In the genomic region with DNA sequence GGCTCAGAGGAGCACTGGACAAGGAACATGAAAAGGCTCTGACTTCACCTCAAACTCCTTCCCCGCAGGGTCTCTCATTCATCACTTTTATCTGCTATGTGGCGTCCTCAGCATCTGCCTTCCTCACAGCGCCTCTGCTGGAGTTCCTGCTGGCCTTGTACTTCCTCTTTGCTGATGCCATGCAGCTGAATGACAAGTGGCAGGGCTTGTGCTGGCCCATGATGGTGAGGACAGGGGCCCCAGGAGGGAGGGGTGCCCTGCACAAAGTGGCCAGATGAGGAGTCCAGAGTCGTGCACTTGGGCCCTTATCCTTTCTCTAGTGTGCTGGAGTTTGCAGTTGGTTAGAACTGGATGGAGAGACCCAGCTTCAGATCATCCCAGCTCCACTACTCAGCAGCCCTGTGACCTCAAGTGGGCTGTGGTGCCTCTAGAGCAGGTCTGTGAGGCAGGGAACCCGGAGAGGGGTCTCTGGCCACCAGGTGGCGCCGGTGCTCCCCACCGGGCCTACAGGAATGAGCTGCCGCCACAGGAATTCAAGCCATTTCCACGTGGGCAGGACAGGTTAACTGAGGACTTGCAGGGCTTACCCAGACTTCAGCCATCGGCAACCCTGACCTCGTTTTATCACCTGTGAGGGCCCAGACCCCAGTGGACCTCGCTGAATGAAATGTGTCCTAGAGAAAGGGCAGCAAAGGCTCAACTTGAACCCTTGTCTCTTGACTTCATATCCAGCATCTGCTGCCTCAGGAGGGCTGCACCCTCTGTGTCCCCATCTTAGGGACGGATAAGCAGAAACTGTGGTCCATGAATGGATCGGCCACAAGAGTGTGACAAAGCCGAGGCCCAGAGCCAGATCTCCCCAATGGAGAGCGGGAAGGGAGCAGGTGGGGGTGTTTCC, we compare ENCODE assay signal across 1 cellular context.
TF ChIP-seq lines count a peak whose summit lies in the region.

No MANE protein-coding gene starts in this region.

TF ChIP-seq in HepG2, 621 proteins besides CTCF, POLR2A, EP300 and RAD21 (continued from another document and continues in another):
- no peak for TF ChIP-seq ZNF18 (CRISPR knock-in tag; IDR thresholded peaks at IDR 0.05; ENCODE audit: insufficient replicate concordance)
- TF ChIP-seq ZNF567 (CRISPR knock-in tag; IDR thresholded peaks at IDR 0.05; ENCODE audit: borderline replicate concordance): 0 out of 2 replicates have a peak, but pooled peaks have one; percentile 86
- no peak for TF ChIP-seq HNF4G (IDR thresholded peaks at IDR 0.05; ENCODE audit: borderline replicate concordance, low read depth, low read length)
- TF ChIP-seq HNF4G (CRISPR knock-in tag; IDR thresholded peaks at IDR 0.05; ENCODE audit: borderline replicate concordance, low read depth): no peak
- 0 out of 2 replicates have a peak, but pooled peaks have one; percentile 58 for TF ChIP-seq ZNF367 (CRISPR knock-in tag; IDR thresholded peaks at IDR 0.05; ENCODE audit: borderline replicate concordance)
- TF ChIP-seq MAFK (conservative IDR thresholded peaks at IDR 0.05 in 1 of 2, IDR thresholded peaks at IDR 0.05 in 1 of 2; ENCODE audit: low read length in 2 of 2): no peak
- no peak; a peak in 1 of 4 replicates for TF ChIP-seq NR2F1 (CRISPR knock-in tag; IDR thresholded peaks at IDR 0.05)
- TF ChIP-seq ZNF747 (CRISPR knock-in tag; IDR thresholded peaks at IDR 0.05; ENCODE audit: borderline replicate concordance): peak; percentile 58; the same call in 1 of the 2 replicates
- peak; percentile 52; the same call in 1 of the 2 replicates for TF ChIP-seq ZBTB33 (CRISPR knock-in tag; IDR thresholded peaks at IDR 0.05)
- peak; percentile 88 for TF ChIP-seq SKI (IDR thresholded peaks at IDR 0.05; ENCODE audit: partially characterized antibody)
- TF ChIP-seq REL (CRISPR knock-in tag; conservative IDR thresholded peaks at IDR 0.05): no peak
- TF ChIP-seq ZNF333 (CRISPR knock-in tag; IDR thresholded peaks at IDR 0.05; ENCODE audit: borderline replicate concordance): 0 out of 2 replicates have a peak, but pooled peaks have one; percentile 79
- peak; percentile 69; the same call in 1 of the 2 replicates for TF ChIP-seq ZNF160 (CRISPR knock-in tag; IDR thresholded peaks at IDR 0.05)
- TF ChIP-seq ZEB1 (IDR thresholded peaks at IDR 0.05; ENCODE audit: insufficient replicate concordance, low read depth): peak; percentile 62
- TF ChIP-seq KAT8 (CRISPR knock-in tag; IDR thresholded peaks at IDR 0.05): peak; percentile 72
- peak; percentile 87; the same call in 1 of the 2 replicates for TF ChIP-seq ATF6 (CRISPR knock-in tag; conservative IDR thresholded peaks at IDR 0.05)
- peak; percentile 72 for TF ChIP-seq ZNF263 (CRISPR knock-in tag; IDR thresholded peaks at IDR 0.05)
- TF ChIP-seq ATAD3A (CRISPR knock-in tag; IDR thresholded peaks at IDR 0.05): no peak
- TF ChIP-seq ZNF678 (CRISPR knock-in tag; IDR thresholded peaks at IDR 0.05): no peak; the same call in 1 of the 2 replicates
- peak; percentile 72 for TF ChIP-seq ZSCAN31 (CRISPR knock-in tag; IDR thresholded peaks at IDR 0.05; ENCODE audit: low read depth)
- no peak for TF ChIP-seq ZNF773 (CRISPR knock-in tag; IDR thresholded peaks at IDR 0.05; ENCODE audit: borderline replicate concordance)
- TF ChIP-seq THAP8 (CRISPR knock-in tag; IDR thresholded peaks at IDR 0.05; ENCODE audit: borderline replicate concordance): no peak
- peak; percentile 89 for TF ChIP-seq ZNF264 (CRISPR knock-in tag; IDR thresholded peaks at IDR 0.05)
- TF ChIP-seq ZZZ3 (CRISPR knock-in tag; IDR thresholded peaks at IDR 0.05; ENCODE audit: borderline replicate concordance): peak; percentile 62; the same call in 1 of the 2 replicates
- peak; percentile 50; the same call in 1 of the 2 replicates for TF ChIP-seq SMAD1 (CRISPR knock-in tag; IDR thresholded peaks at IDR 0.05; ENCODE audit: borderline replicate concordance, low read depth)
- no peak for TF ChIP-seq ZFP1 (CRISPR knock-in tag; IDR thresholded peaks at IDR 0.05)
- peak; percentile 61 for TF ChIP-seq ATF7-NPFF (CRISPR knock-in tag; IDR thresholded peaks at IDR 0.05; ENCODE audit: low read depth)
- TF ChIP-seq MTF1 (CRISPR knock-in tag; IDR thresholded peaks at IDR 0.05): no peak
- no peak for TF ChIP-seq EZH2 (conservative IDR thresholded peaks at IDR 0.05; ENCODE audit: low read depth, low read length)
- no peak for TF ChIP-seq MAFG (CRISPR knock-in tag; IDR thresholded peaks at IDR 0.05)
- TF ChIP-seq, protein P1, sequence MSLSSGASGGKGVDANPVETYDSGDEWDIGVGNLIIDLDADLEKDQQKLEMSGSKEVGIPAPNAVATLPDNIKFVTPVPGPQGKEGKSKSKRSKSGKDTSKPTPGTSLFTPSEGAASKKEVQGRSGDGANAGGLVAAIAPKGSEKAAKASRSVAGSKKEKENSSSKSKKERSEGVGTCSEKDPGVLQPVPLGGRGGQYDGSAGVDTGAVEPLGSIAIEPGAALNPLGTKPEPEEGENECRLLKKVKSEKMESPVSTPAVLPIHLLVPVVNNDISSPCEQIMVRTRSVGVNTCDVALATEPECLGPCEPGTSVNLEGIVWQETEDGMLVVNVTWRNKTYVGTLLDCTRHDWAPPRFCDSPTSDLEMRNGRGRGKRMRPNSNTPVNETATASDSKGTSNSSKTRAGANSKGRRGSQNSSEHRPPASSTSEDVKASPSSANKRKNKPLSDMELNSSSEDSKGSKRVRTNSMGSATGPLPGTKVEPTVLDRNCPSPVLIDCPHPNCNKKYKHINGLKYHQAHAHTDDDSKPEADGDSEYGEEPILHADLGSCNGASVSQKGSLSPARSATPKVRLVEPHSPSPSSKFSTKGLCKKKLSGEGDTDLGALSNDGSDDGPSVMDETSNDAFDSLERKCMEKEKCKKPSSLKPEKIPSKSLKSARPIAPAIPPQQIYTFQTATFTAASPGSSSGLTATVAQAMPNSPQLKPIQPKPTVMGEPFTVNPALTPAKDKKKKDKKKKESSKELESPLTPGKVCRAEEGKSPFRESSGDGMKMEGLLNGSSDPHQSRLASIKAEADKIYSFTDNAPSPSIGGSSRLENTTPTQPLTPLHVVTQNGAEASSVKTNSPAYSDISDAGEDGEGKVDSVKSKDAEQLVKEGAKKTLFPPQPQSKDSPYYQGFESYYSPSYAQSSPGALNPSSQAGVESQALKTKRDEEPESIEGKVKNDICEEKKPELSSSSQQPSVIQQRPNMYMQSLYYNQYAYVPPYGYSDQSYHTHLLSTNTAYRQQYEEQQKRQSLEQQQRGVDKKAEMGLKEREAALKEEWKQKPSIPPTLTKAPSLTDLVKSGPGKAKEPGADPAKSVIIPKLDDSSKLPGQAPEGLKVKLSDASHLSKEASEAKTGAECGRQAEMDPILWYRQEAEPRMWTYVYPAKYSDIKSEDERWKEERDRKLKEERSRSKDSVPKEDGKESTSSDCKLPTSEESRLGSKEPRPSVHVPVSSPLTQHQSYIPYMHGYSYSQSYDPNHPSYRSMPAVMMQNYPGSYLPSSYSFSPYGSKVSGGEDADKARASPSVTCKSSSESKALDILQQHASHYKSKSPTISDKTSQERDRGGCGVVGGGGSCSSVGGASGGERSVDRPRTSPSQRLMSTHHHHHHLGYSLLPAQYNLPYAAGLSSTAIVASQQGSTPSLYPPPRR (CRISPR knock-in tag; IDR thresholded peaks at IDR 0.05; ENCODE audit: borderline replicate concordance): no peak; the same call in 1 of the 2 replicates
- TF ChIP-seq ZNF780A (CRISPR knock-in tag; IDR thresholded peaks at IDR 0.05): no peak; the same call in 1 of the 2 replicates
- TF ChIP-seq ATF3 (CRISPR knock-in tag; IDR thresholded peaks at IDR 0.05): peak; percentile 47; the same call in 1 of the 2 replicates
- TF ChIP-seq ZNF546 (CRISPR knock-in tag; conservative IDR thresholded peaks at IDR 0.05): 0 out of 2 replicates have a peak, but pooled peaks have one; percentile 19
- TF ChIP-seq, protein P2, sequence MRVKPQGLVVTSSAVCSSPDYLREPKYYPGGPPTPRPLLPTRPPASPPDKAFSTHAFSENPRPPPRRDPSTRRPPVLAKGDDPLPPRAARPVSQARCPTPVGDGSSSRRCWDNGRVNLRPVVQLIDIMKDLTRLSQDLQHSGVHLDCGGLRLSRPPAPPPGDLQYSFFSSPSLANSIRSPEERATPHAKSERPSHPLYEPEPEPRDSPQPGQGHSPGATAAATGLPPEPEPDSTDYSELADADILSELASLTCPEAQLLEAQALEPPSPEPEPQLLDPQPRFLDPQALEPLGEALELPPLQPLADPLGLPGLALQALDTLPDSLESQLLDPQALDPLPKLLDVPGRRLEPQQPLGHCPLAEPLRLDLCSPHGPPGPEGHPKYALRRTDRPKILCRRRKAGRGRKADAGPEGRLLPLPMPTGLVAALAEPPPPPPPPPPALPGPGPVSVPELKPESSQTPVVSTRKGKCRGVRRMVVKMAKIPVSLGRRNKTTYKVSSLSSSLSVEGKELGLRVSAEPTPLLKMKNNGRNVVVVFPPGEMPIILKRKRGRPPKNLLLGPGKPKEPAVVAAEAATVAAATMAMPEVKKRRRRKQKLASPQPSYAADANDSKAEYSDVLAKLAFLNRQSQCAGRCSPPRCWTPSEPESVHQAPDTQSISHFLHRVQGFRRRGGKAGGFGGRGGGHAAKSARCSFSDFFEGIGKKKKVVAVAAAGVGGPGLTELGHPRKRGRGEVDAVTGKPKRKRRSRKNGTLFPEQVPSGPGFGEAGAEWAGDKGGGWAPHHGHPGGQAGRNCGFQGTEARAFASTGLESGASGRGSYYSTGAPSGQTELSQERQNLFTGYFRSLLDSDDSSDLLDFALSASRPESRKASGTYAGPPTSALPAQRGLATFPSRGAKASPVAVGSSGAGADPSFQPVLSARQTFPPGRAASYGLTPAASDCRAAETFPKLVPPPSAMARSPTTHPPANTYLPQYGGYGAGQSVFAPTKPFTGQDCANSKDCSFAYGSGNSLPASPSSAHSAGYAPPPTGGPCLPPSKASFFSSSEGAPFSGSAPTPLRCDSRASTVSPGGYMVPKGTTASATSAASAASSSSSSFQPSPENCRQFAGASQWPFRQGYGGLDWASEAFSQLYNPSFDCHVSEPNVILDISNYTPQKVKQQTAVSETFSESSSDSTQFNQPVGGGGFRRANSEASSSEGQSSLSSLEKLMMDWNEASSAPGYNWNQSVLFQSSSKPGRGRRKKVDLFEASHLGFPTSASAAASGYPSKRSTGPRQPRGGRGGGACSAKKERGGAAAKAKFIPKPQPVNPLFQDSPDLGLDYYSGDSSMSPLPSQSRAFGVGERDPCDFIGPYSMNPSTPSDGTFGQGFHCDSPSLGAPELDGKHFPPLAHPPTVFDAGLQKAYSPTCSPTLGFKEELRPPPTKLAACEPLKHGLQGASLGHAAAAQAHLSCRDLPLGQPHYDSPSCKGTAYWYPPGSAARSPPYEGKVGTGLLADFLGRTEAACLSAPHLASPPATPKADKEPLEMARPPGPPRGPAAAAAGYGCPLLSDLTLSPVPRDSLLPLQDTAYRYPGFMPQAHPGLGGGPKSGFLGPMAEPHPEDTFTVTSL (CRISPR knock-in tag; IDR thresholded peaks at IDR 0.05; ENCODE audit: borderline replicate concordance): no peak
